27 cellular contexts compared by ENCODE assay signal in the genomic region with DNA sequence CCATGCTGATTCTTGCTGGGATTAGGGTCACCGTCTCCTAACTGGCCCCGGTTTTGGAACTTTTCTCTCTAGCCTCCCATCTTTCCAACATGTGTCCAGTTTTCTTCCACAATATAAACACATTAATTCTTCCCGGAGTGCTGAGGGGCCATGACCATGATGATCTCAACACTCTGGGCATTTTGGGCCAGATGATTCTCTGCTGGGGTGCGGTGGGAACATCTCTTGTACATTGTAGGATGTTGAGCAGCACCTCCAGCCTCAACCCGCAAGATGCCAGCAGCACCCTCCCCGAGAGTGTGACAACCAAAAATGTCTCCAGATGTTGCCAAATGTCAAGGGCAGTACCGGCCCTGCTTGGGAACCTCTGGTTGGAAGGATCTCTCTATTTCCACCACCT.
"Had no signal": no experiment of that assay in that cellular context is flagged by ENCODE, and none has a peak within 500 bp of the region (broad histone marks: within the 10 kb centered on the region; RNA-seq: fewer than 3 reads in every experiment).

No MANE protein-coding gene starts in this region.

- H3K4me3 ChIP-seq: dorsolateral prefrontal cortex, gastroesophageal sphincter, heart left ventricle, hepatocyte, lung, mucosa of descending colon, prostate gland, right atrium auricular region, smooth muscle cell, suprapubic skin, transverse colon, upper lobe of right lung, uterus had no signal

- H3K27ac ChIP-seq: dorsolateral prefrontal cortex, foreskin keratinocyte, gastroesophageal sphincter, heart left ventricle, hepatocyte, neutrophil, parathyroid adenoma, prostate gland, right atrium auricular region, suprapubic skin, transverse colon, upper lobe of right lung, uterus had no signal

- H3K4me1 ChIP-seq: gastroesophageal sphincter, heart left ventricle, parathyroid adenoma, prostate gland, right atrium auricular region, suprapubic skin, transverse colon, upper lobe of right lung, uterus had no signal

- H3K27me3 ChIP-seq: foreskin keratinocyte, hepatocyte, neutrophil, right atrium auricular region, suprapubic skin, transverse colon, upper lobe of right lung, uterus had no signal

- H3K9me3 ChIP-seq: mucosa of descending colon, neutrophil, prostate gland, suprapubic skin, transverse colon, upper lobe of right lung, uterus had no signal

- H3K36me3 ChIP-seq: gastroesophageal sphincter, heart left ventricle, neutrophil, prostate gland, right atrium auricular region, suprapubic skin, transverse colon, upper lobe of right lung, uterus had no signal

- DNase-seq: dorsolateral prefrontal cortex; effector CD4-positive, alpha-beta T cell; foreskin keratinocyte; heart left ventricle; kidney; mucosa of descending colon; naive B cell; stimulated activated CD4-positive, alpha-beta T cell treated with anti-CD3 and anti-CD28 coated beads, Interleukin-12 subunit alpha, Interleukin-12 subunit beta, amount 100 ng/mL, for 4 hours; stimulated activated CD4-positive, alpha-beta T cell treated with anti-CD3 and anti-CD28 coated beads, Interleukin-1b, Interleukin-23, amount 100 ng/mL, for 48 hours; stimulated activated CD4-positive, alpha-beta T cell treated with anti-CD3 and anti-CD28 coated beads, Interleukin-4, amount 100 ng/mL, for 1 hour; stimulated activated CD8-positive, alpha-beta memory T cell treated with anti-CD3 and anti-CD28 coated beads, Interleukin-4, amount 100 ng/mL, for 48 hours; stimulated activated naive CD4-positive, alpha-beta T cell; stimulated activated naive CD8-positive, alpha-beta T cell treated with anti-CD3 and anti-CD28 coated beads, Interleukin-15, amount 100 ng/mL, for 72 hours; transverse colon; upper lobe of right lung; uterus had no signal

- ATAC-seq: foreskin keratinocyte; gastroesophageal sphincter; heart left ventricle; left lobe of liver; mucosa of descending colon; sciatic nerve; stimulated activated naive CD8-positive, alpha-beta T cell treated with anti-CD3 and anti-CD28 coated beads, Interleukin-15, amount 100 ng/mL, for 72 hours; upper lobe of right lung had no signal
